Comparison of ENCODE assay signal across 1 cellular context in genomic region chr7:151124205-151124880, GRCh38.
TF ChIP-seq lines count a peak whose summit lies in the region.

No MANE protein-coding gene starts in this region.

TF ChIP-seq in GM23338, 12 proteins besides CTCF, POLR2A, EP300 and RAD21 (continued from another document):
- TF ChIP-seq ZNF462 (CRISPR knock-in tag; IDR thresholded peaks at IDR 0.05) (no peak), EZH2 (IDR thresholded peaks at IDR 0.05; ENCODE audit: low read depth, unreplicated experiment) (no peak), EZH2phosphoT487 (IDR thresholded peaks at IDR 0.05; ENCODE audit: unreplicated experiment) (no peak), ETS1 (IDR thresholded peaks at IDR 0.05) (no peak), REST (IDR thresholded peaks at IDR 0.05; ENCODE audit: unreplicated experiment) (no peak), JUNB (IDR thresholded peaks at IDR 0.05; ENCODE audit: unreplicated experiment) (no peak), STAT1 (IDR thresholded peaks at IDR 0.05; ENCODE audit: unreplicated experiment) (no peak), CREB1 (CRISPR knock-in tag; IDR thresholded peaks at IDR 0.05; ENCODE audit: low read depth) (no peak), NANOG (IDR thresholded peaks at IDR 0.05; ENCODE audit: borderline replicate concordance) (no peak), POLR2AphosphoS5 (IDR thresholded peaks at IDR 0.05; ENCODE audit: low read depth) (no peak), ZNF114 (CRISPR knock-in tag; IDR thresholded peaks at IDR 0.05) (no peak)
